18 cellular contexts compared by ENCODE assay signal in the genomic region with DNA sequence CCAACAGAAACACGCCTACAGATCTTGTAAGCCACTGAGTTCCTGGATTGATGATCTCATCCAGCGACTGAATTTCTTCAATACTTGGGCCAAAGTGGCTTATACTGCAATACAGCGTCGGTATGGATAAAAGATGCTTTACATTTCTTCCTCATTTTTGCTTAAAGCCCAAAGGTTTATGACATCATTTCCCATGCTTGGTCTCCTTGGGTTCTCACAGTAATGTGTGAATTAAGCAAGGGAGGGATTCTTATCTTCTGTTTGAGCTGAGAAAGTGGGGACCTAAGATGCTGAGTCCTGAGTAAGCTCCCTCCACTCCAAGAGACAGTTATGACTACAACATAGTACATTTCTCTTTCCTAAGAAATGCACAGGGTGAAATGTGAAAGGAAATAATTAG.
"Had no signal": no experiment of that assay in that cellular context is flagged by ENCODE, and none has a peak within 500 bp of the region (broad histone marks: within the 10 kb centered on the region; RNA-seq: fewer than 3 reads in every experiment).

No MANE protein-coding gene starts in this region.

- H3K27ac Mint-ChIP-seq: activated naive CD8-positive, alpha-beta T cell treated with anti-CD3 and anti-CD28 coated beads, Interleukin-2, amount 50 U/mL, for 24 hours; mesothelial cell of epicardium; stimulated activated naive CD8-positive, alpha-beta T cell treated with anti-CD3 and anti-CD28 coated beads, Interleukin-15, amount 100 ng/mL, for 72 hours had no signal

- H3K27ac ChIP-seq: body of pancreas, ovary, testis, upper lobe of right lung had no signal

- H3K4me1 ChIP-seq: body of pancreas, testis, upper lobe of right lung had no signal

- H3K27me3 Mint-ChIP-seq: activated naive CD8-positive, alpha-beta T cell treated with anti-CD3 and anti-CD28 coated beads, Interleukin-2, amount 50 U/mL, for 24 hours; central memory CD8-positive, alpha-beta T cell; stimulated activated naive CD8-positive, alpha-beta T cell treated with anti-CD3 and anti-CD28 coated beads, Interleukin-15, amount 100 ng/mL, for 72 hours had no signal

- H3K9me3 Mint-ChIP-seq: activated naive CD8-positive, alpha-beta T cell treated with anti-CD3 and anti-CD28 coated beads, Interleukin-2, amount 50 U/mL, for 24 hours; central memory CD8-positive, alpha-beta T cell; mesothelial cell of epicardium; neural crest cell; stimulated activated naive CD8-positive, alpha-beta T cell treated with anti-CD3 and anti-CD28 coated beads, Interleukin-15, amount 100 ng/mL, for 72 hours had no signal

- H3K36me3 ChIP-seq: ovary, upper lobe of right lung had no signal

- H3K27me3 ChIP-seq: body of pancreas, ovary, testis, upper lobe of right lung had no signal

- H3K4me1 Mint-ChIP-seq: activated naive CD8-positive, alpha-beta T cell treated with anti-CD3 and anti-CD28 coated beads, Interleukin-2, amount 50 U/mL, for 24 hours; central memory CD8-positive, alpha-beta T cell; mesothelial cell of epicardium; neural crest cell; stimulated activated naive CD8-positive, alpha-beta T cell treated with anti-CD3 and anti-CD28 coated beads, Interleukin-15, amount 100 ng/mL, for 72 hours had no signal

- H3K4me3 ChIP-seq: body of pancreas, ovary, testis, upper lobe of right lung had no signal

- DNase-seq: activated CD4-positive, alpha-beta T cell treated with anti-CD3 and anti-CD28 coated beads, Interleukin-2, amount 50 U/mL, for 4 hours; activated naive CD4-positive, alpha-beta T cell; activated naive CD8-positive, alpha-beta T cell treated with anti-CD3 and anti-CD28 coated beads, Interleukin-2, amount 50 U/mL, for 24 hours; activated T-cell treated with anti-CD3 and anti-CD28 coated beads, Interleukin-2, amount 50 U/mL, for 48 hours; body of pancreas; cortex of kidney; effector memory CD4-positive, alpha-beta T cell; hypothalamus; ovary; stimulated activated CD4-positive, alpha-beta T cell treated with anti-CD3 and anti-CD28 coated beads, Interleukin-15, amount 100 ng/mL, for 24 hours; stimulated activated CD4-positive, alpha-beta T cell treated with anti-CD3 and anti-CD28 coated beads, Interleukin-4, amount 100 ng/mL, for 4 hours; stimulated activated naive CD8-positive, alpha-beta T cell treated with anti-CD3 and anti-CD28 coated beads, Interleukin-15, amount 100 ng/mL, for 72 hours; T-helper 2 cell; testis; upper lobe of right lung had no signal

- H3K4me3 Mint-ChIP-seq: activated naive CD8-positive, alpha-beta T cell treated with anti-CD3 and anti-CD28 coated beads, Interleukin-2, amount 50 U/mL, for 24 hours; central memory CD8-positive, alpha-beta T cell; mesothelial cell of epicardium; neural crest cell; stimulated activated naive CD8-positive, alpha-beta T cell treated with anti-CD3 and anti-CD28 coated beads, Interleukin-15, amount 100 ng/mL, for 72 hours had no signal

- H3K9me3 ChIP-seq: body of pancreas, ovary, testis, upper lobe of right lung had no signal
